ENCODE assay signal across 9 cellular contexts in genomic region chr14:49512571-49512970, GRCh38.
"Had no signal": no experiment of that assay in that cellular context is flagged by ENCODE, and none has a peak within 500 bp of the region (broad histone marks: within the 10 kb centered on the region; RNA-seq: fewer than 3 reads in every experiment).

No MANE protein-coding gene starts in this region.

- ATAC-seq: stimulated activated memory B cell treated with anti-CD40 and anti-IgM and Interleukin-4, amounts not matched to agents 10 μg/mL and 1 μg/mL and 100 μg/mL, for 72 hours had no signal

- H3K36me3 ChIP-seq: neural progenitor cell, thyroid gland had no signal

- H3K27me3 ChIP-seq: neural progenitor cell, thyroid gland had no signal

- H2AFZ ChIP-seq: neural progenitor cell, parathyroid adenoma had no signal

- DNase-seq: activated CD4-positive, alpha-beta T cell treated with anti-CD3 and anti-CD28 coated beads, Interleukin-2, amount 10 ng/mL, durations not matched to agents 7 days and 5 days; activated CD8-positive, alpha-beta memory T cell treated with anti-CD3 and anti-CD28 coated beads for 24 hours; activated naive CD4-positive, alpha-beta T cell treated with anti-CD3 and anti-CD28 coated beads for 36 hours; glutamatergic neuron; midbrain; thyroid gland had no signal

- H3K27ac ChIP-seq: neural progenitor cell, parathyroid adenoma, thyroid gland had no signal

- H3K27me3 Mint-ChIP-seq: activated CD4-positive, alpha-beta T cell treated with anti-CD3 and anti-CD28 coated beads, Interleukin-2, amount 10 ng/mL, durations not matched to agents 7 days and 5 days; stimulated activated memory B cell treated with anti-CD40 and anti-IgM and Interleukin-4, amounts not matched to agents 10 μg/mL and 1 μg/mL and 100 μg/mL, for 72 hours had no signal

- H3K4me1 ChIP-seq: parathyroid adenoma, thyroid gland had no signal

- H3K9ac ChIP-seq: neural progenitor cell, parathyroid adenoma had no signal

- H3K36me3 Mint-ChIP-seq: neural progenitor cell; stimulated activated memory B cell treated with anti-CD40 and anti-IgM and Interleukin-4, amounts not matched to agents 10 μg/mL and 1 μg/mL and 100 μg/mL, for 72 hours had no signal

- H3K4me3 ChIP-seq: neural progenitor cell, thyroid gland had no signal

- H3K9me3 ChIP-seq: thyroid gland had no signal

- H3K4me1 Mint-ChIP-seq: activated CD4-positive, alpha-beta T cell treated with anti-CD3 and anti-CD28 coated beads, Interleukin-2, amount 10 ng/mL, durations not matched to agents 7 days and 5 days; neural progenitor cell; stimulated activated memory B cell treated with anti-CD40 and anti-IgM and Interleukin-4, amounts not matched to agents 10 μg/mL and 1 μg/mL and 100 μg/mL, for 72 hours had no signal

- H3K9me3 Mint-ChIP-seq: activated CD4-positive, alpha-beta T cell treated with anti-CD3 and anti-CD28 coated beads, Interleukin-2, amount 10 ng/mL, durations not matched to agents 7 days and 5 days; activated naive CD4-positive, alpha-beta T cell treated with anti-CD3 and anti-CD28 coated beads for 36 hours; stimulated activated memory B cell treated with anti-CD40 and anti-IgM and Interleukin-4, amounts not matched to agents 10 μg/mL and 1 μg/mL and 100 μg/mL, for 72 hours had no signal

- H3K4me2 ChIP-seq: neural progenitor cell had no signal

- H3K27ac Mint-ChIP-seq: activated CD4-positive, alpha-beta T cell treated with anti-CD3 and anti-CD28 coated beads, Interleukin-2, amount 10 ng/mL, durations not matched to agents 7 days and 5 days; activated naive CD4-positive, alpha-beta T cell treated with anti-CD3 and anti-CD28 coated beads for 36 hours; neural progenitor cell; stimulated activated memory B cell treated with anti-CD40 and anti-IgM and Interleukin-4, amounts not matched to agents 10 μg/mL and 1 μg/mL and 100 μg/mL, for 72 hours had no signal

- H3K4me3 Mint-ChIP-seq: activated CD4-positive, alpha-beta T cell treated with anti-CD3 and anti-CD28 coated beads, Interleukin-2, amount 10 ng/mL, durations not matched to agents 7 days and 5 days; activated naive CD4-positive, alpha-beta T cell treated with anti-CD3 and anti-CD28 coated beads for 36 hours; neural progenitor cell; stimulated activated memory B cell treated with anti-CD40 and anti-IgM and Interleukin-4, amounts not matched to agents 10 μg/mL and 1 μg/mL and 100 μg/mL, for 72 hours had no signal

- H3K79me2 ChIP-seq: parathyroid adenoma had no signal
